Comparison of ENCODE assay signal across 1 cellular context in the genomic region with DNA sequence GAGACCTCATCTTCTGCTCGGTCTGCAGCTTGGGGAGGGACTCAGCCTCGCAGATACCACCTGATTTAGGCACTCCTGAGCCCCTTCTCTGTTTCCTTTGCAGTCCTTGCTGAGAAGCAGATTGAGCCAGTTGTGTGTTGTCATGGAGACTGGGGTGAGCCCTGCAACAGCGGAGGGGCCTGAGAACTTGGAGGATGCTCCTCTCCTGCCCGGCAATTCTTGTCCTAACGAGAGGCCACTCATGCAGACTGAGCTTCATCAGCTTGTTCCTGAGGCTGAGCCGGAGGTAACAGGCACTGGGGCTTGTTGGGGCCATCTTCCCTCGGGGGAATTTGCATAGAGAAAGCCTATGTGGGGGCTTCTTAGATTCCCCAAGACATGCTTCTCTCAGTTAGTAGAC.
TF ChIP-seq lines count a peak whose summit lies in the region.

No MANE protein-coding gene starts in this region.

TF ChIP-seq in K562, 482 proteins besides CTCF, POLR2A, EP300 and RAD21:
- peak; percentile 37 for TF ChIP-seq RFX1 (IDR thresholded peaks at IDR 0.05)
- TF ChIP-seq PTBP1 (IDR thresholded peaks at IDR 0.05; ENCODE audit: low read depth, low read length) = no peak
- TF ChIP-seq ZNF197 (CRISPR knock-in tag; IDR thresholded peaks at IDR 0.05; ENCODE audit: low read depth) = no peak
